In the genomic region with DNA sequence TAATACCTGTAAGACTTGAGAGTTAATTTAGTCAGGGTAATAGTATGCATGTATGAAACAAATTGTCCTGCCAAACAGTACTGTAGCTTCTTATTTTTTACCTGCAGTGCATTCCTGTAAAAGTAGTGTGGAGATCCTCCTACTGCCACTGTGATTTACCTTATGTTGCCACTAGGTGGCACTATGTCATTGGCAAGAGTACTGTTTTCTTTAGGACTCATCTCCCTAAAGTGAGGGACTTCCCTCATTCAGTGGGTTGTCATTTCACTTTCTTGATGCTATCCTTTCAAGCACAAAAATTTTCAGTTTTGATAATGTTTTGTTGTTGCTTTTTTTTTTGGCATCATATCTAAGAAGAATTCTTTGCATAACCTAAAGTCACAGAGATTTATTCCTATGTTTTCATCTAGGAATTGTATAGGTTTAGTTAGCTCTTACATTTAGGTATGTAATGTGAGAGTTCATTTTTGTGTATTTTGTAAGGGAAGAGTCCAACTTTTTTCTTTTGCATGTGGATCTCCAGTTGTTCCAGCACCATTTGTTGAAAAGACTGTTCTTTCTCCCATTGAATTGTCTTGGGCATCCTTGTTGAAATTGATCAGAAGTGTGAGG, we compare ENCODE assay signal across 9 cellular contexts.
A peak's percentile ranks its signal among the peaks of the same experiment; 100 is the strongest.
DNase-seq lines count a peak whose midpoint lies in the region; ATAC-seq, FAIRE-seq and TF ChIP-seq lines count a peak whose summit lies in the region.
"Had no signal": no experiment of that assay in that cellular context is flagged by ENCODE, and none has a peak within 500 bp of the region (broad histone marks: within the 10 kb centered on the region; RNA-seq: fewer than 3 reads in every experiment).

No MANE protein-coding gene starts in this region.

- H3K9me3 ChIP-seq in T-helper 17 cell (ENCODE audit: control insufficient read depth, low read length, poor library complexity, severe bottlenecking) (no peaks in the 10 kb centered on the region), breast epithelium (no peaks in the 10 kb centered on the region), kidney (ENCODE audit: control insufficient read depth in 1 of 2, low read length in 2 of 2) (no peaks in the 10 kb centered on the region)
- H3K9me3 ChIP-seq: BLaER1 had no signal

- intact Hi-C loops in breast epithelium (cut with DNase I; ENCODE audit: low total_unique reads): no loop called here
- intact Hi-C loops in kidney (cut with DNase I): no loop called here

- no peak overlapping the region for H3K27ac ChIP-seq in breast epithelium
- no peak overlapping the region for H3K27ac ChIP-seq in kidney (ENCODE audit: low read depth in 2 of 2, low read length in 2 of 2)
- H3K27ac ChIP-seq: BLaER1 had no signal

- H3K27ac Mint-ChIP-seq in HFFc6 (no peak overlapping the region), T-helper 17 cell (no peak overlapping the region)

- TF ChIP-seq CTCF in HFFc6 (IDR thresholded peaks at IDR 0.05) (peak; percentile 98), breast epithelium (IDR thresholded peaks at IDR 0.05) (peak; percentile 70 to 89 (median 80)), kidney (IDR thresholded peaks at IDR 0.05; ENCODE audit: borderline replicate concordance, extremely low read depth, insufficient read depth) (peak; percentile 84)

- H3K27me3 ChIP-seq in breast epithelium: no peaks in the 10 kb centered on the region
- H3K27me3 ChIP-seq: BLaER1 had no signal

- no peaks in the 10 kb centered on the region for H3K4me1 ChIP-seq in breast epithelium
- H3K4me1 ChIP-seq in kidney (ENCODE audit: control insufficient read depth in 1 of 2, insufficient read depth in 1 of 2, low read depth in 1 of 2, low read length in 2 of 2): peaks cover 0 to 21% of the 10 kb centered on the region in 2 donors

- H3K27me3 Mint-ChIP-seq in HFFc6 (ENCODE audit: insufficient read depth): peaks cover 4% of the 10 kb centered on the region
- no peaks in the 10 kb centered on the region for H3K27me3 Mint-ChIP-seq in T-helper 17 cell

- H3K36me3 ChIP-seq in breast epithelium (no peaks in the 10 kb centered on the region), kidney (ENCODE audit: control insufficient read depth in 1 of 2, insufficient read depth in 2 of 2, low read length in 2 of 2) (no peaks in the 10 kb centered on the region)

- no peak overlapping the region for H3K4me3 Mint-ChIP-seq in HFFc6
- H3K4me3 Mint-ChIP-seq in T-helper 17 cell: no peak overlapping the region

- H3K9me3 Mint-ChIP-seq in HFFc6: no peaks in the 10 kb centered on the region

- no peak overlapping the region for H3K9ac ChIP-seq in kidney (ENCODE audit: low read length in 2 of 2)
- H3K9ac ChIP-seq: BLaER1 had no signal

- H3K4me3 ChIP-seq in breast epithelium: no peak overlapping the region
- H3K4me3 ChIP-seq in kidney (ENCODE audit: low read length in 2 of 2): no peak overlapping the region
- H3K4me3 ChIP-seq: BLaER1 had no signal

- ATAC-seq in T-helper 17 cell: peak; percentile 91

- H3K36me3 Mint-ChIP-seq in HFFc6 (ENCODE audit: low read depth): peaks cover 13% of the 10 kb centered on the region
- H3K36me3 Mint-ChIP-seq in T-helper 17 cell (ENCODE audit: low read depth): peaks cover 14% of the 10 kb centered on the region

- peak; percentile 91 for FAIRE-seq in kidney (lab: Jason Lieb, UNC)

- H3K4me1 Mint-ChIP-seq in HFFc6 (ENCODE audit: low read depth) (peaks cover 68% of the 10 kb centered on the region), T-helper 17 cell (peaks cover 54% of the 10 kb centered on the region)

- DNase-seq in NCI-H1105 treated with DMSO at 0.1 percent for 48 hours (lab: John Stamatoyannopoulos, UW): peak; percentile 68
- no peak for DNase-seq in NCI-H1105 (lab: John Stamatoyannopoulos, UW)
- DNase-seq in HFFc6: peak; percentile 78
- DNase-seq in NCI-H1417 treated with DMSO at 0.1 percent for 48 hours (lab: John Stamatoyannopoulos, UW): peak; percentile 89
- peak in 2 of 3 donors; percentile 18 to 63 for DNase-seq in T-helper 17 cell
- DNase-seq in breast epithelium (ENCODE audit: low spot score in 2 of 2): peak in 1 of 2 donors; percentile 77
- DNase-seq in kidney: no peak
- peak; percentile 17 to 45 for DNase-seq in stimulated activated CD4-positive, alpha-beta T cell treated with anti-CD3 and anti-CD28 coated beads, Interleukin-4, amount 100 ng/mL, for 48 hours (ENCODE audit: low read depth in 2 of 2)

- no peak for TF ChIP-seq POLR2A in breast epithelium (IDR thresholded peaks at IDR 0.05)

Comparison
In these comparisons a context has a peak if more than half of its experiments do, and no peak if none do; other contexts are left out.
1. DNase-seq: peak in NCI-H1105 treated with DMSO at 0.1 percent for 48 hours (single experiment), HFFc6 (single experiment), NCI-H1417 treated with DMSO at 0.1 percent for 48 hours (single experiment), T-helper 17 cell (2 of 3) and stimulated activated CD4-positive, alpha-beta T cell treated with anti-CD3 and anti-CD28 coated beads, Interleukin-4, amount 100 ng/mL, for 48 hours (2 of 2); none in NCI-H1105 (single experiment) and kidney (single experiment).
2. Peak in every context shown above with its lines, with median percentiles within 50 percentile points of each other: CTCF ChIP-seq.